In genomic region chr2:2506536-2506935, GRCh38 we compare ENCODE assay signal across 9 cellular contexts.
"Had no signal": no experiment of that assay in that cellular context is flagged by ENCODE, and none has a peak within 500 bp of the region (broad histone marks: within the 10 kb centered on the region; RNA-seq: fewer than 3 reads in every experiment).

No MANE protein-coding gene starts in this region.

- H3K4me3 ChIP-seq: GM23248, GM23338, HAP-1 had no signal

- H3K9ac ChIP-seq: GM23248 had no signal

- H3K27ac Mint-ChIP-seq: GM23338, H9, HFFc6 had no signal

- DNase-seq: GM23248, GOT3, H7, H9, HCEC 1CT, HFFc6 had no signal

- H3K27ac ChIP-seq: GM23248 had no signal

- ATAC-seq: GM23338, HCT116 had no signal

- H3K9me3 ChIP-seq: HAP-1 had no signal

- H3K4me3 Mint-ChIP-seq: GM23338, H9, HFFc6 had no signal

- H3K4me1 ChIP-seq: HAP-1 had no signal

- H3K4me1 Mint-ChIP-seq: GM23338 had no signal

- H3K36me3 ChIP-seq: HAP-1 had no signal
